Comparison of ENCODE assay signal across 19 cellular contexts in genomic region chr2:11493282-11493681, GRCh38. TPM values are rescaled to one million over a fixed set of nuclear protein-coding genes. Genes with fewer than 3 reads are reported as not detected.
A peak's percentile ranks its signal among the peaks of the same experiment; 100 is the strongest.
DNase-seq lines count a peak whose midpoint lies in the region; TF ChIP-seq lines count a peak whose summit lies in the region.
"Had no signal": no experiment of that assay in that cellular context is flagged by ENCODE, and none has a peak within 500 bp of the region (broad histone marks: within the 10 kb centered on the region; RNA-seq: fewer than 3 reads in every experiment).

No MANE protein-coding gene starts in this region.

- POLR2A ChIA-PET in HEK293 (lab: Yijun Ruan, JAX) = no interaction called here

- no peaks in the 10 kb centered on the region for H3K36me3 Mint-ChIP-seq in endothelial cell (ENCODE audit: low read depth, unreplicated experiment)
- peaks cover 9% of the 10 kb centered on the region for H3K36me3 Mint-ChIP-seq in type B pancreatic cell
- H3K36me3 Mint-ChIP-seq: CD8-positive, alpha-beta T cell had no signal

- H3K4me1 ChIP-seq in HEK293 (ENCODE audit: control insufficient read depth, insufficient read depth, low read length) = no peaks in the 10 kb centered on the region
- H3K4me1 ChIP-seq: BLaER1 treated with 17β-estradiol and CSF1 and Interleukin-3, amounts not matched to agents 10 nM and 100 nM; Caco-2 had no signal

- H3K4me1 Mint-ChIP-seq in endothelial cell (ENCODE audit: unreplicated experiment) = peaks cover 25% of the 10 kb centered on the region
- peaks cover 38% of the 10 kb centered on the region for H3K4me1 Mint-ChIP-seq in type B pancreatic cell (ENCODE audit: unreplicated experiment)
- H3K4me1 Mint-ChIP-seq: B cell had no signal

- CTCF ChIA-PET in HEK293 (lab: Yijun Ruan, JAX) = no interaction called here

- peak overlapping the region; percentile 83 for H3K27ac Mint-ChIP-seq in endothelial cell (ENCODE audit: unreplicated experiment)
- no peak overlapping the region for H3K27ac Mint-ChIP-seq in type B pancreatic cell
- H3K27ac Mint-ChIP-seq: B cell; CD4-positive, alpha-beta T cell; CD8-positive, alpha-beta T cell had no signal

- no peaks in the 10 kb centered on the region for H3K9me3 ChIP-seq in HEK293 (ENCODE audit: control insufficient read depth, insufficient read depth, low read depth, low read length)
- H3K9me3 ChIP-seq: Caco-2 had no signal

- H3K9me3 Mint-ChIP-seq in endothelial cell (ENCODE audit: unreplicated experiment) (no peaks in the 10 kb centered on the region), type B pancreatic cell (no peaks in the 10 kb centered on the region)
- H3K9me3 Mint-ChIP-seq: CD4-positive, alpha-beta T cell; CD8-positive, alpha-beta T cell had no signal

- no peaks in the 10 kb centered on the region for H3K36me3 ChIP-seq in HEK293 (ENCODE audit: control insufficient read depth in 2 of 2, insufficient read depth in 1 of 2, low read length in 2 of 2)
- H3K36me3 ChIP-seq: BLaER1 treated with 17β-estradiol and CSF1 and Interleukin-3, amounts not matched to agents 10 nM and 100 nM had no signal

- H3K4me3 Mint-ChIP-seq in endothelial cell (ENCODE audit: unreplicated experiment) = no peak overlapping the region
- H3K4me3 Mint-ChIP-seq in type B pancreatic cell = no peak overlapping the region
- H3K4me3 Mint-ChIP-seq: B cell; CD4-positive, alpha-beta T cell; CD8-positive, alpha-beta T cell had no signal

- H3K27me3 Mint-ChIP-seq in endothelial cell (ENCODE audit: unreplicated experiment) (peaks cover 6% of the 10 kb centered on the region), type B pancreatic cell (no peaks in the 10 kb centered on the region)

- no peak overlapping the region for H3K27ac ChIP-seq in HEK293 (ENCODE audit: extremely low read depth, low read depth, low read length)
- H3K27ac ChIP-seq: 22Rv1; A549; BLaER1 treated with 17β-estradiol and CSF1 and Interleukin-3, amounts not matched to agents 10 nM and 100 nM; C4-2B had no signal

- DNase-seq in activated CD8-positive, alpha-beta memory T cell treated with anti-CD3 and anti-CD28 coated beads for 24 hours = peak; percentile 15
- no peak for DNase-seq in activated CD8-positive, alpha-beta memory T cell treated with anti-CD3 and anti-CD28 coated beads, Interleukin-2, amount 50 U/mL, for 4 hours
- DNase-seq in endothelial cell (ENCODE audit: low spot score) (no peak), type B pancreatic cell (ENCODE audit: extremely low spot score, unreplicated experiment) (peak; percentile 10), GDM1 (lab: John Stamatoyannopoulos, UW) (no peak), EL (no peak)
- DNase-seq: AML-193; Caco-2; Calu3; CD4-positive, alpha-beta T cell; CD8-positive, alpha-beta T cell; DMS79 treated with DMSO at 0.1 percent for 48 hours; GF-D8 had no signal

- TF ChIP-seq CTCF in HEK293 (tag by site-specific recombination; IDR thresholded peaks at IDR 0.05) = no peak
- TF ChIP-seq CTCF in endothelial cell (IDR thresholded peaks at IDR 0.05; ENCODE audit: unreplicated experiment) = no peak
- TF ChIP-seq CTCF in type B pancreatic cell (conservative IDR thresholded peaks at IDR 0.05) = no peak

- no peak overlapping the region for H3K4me3 ChIP-seq in HEK293 (ENCODE audit: low read depth, low read length)
- H3K4me3 ChIP-seq: A549; BLaER1 treated with 17β-estradiol and CSF1 and Interleukin-3, amounts not matched to agents 10 nM and 100 nM had no signal

TF ChIP-seq in HEK293, 187 proteins besides CTCF, POLR2A, EP300 and RAD21:
- no peak for TF ChIP-seq ZNF426 (tag by site-specific recombination; IDR thresholded peaks at IDR 0.05)
- no peak for TF ChIP-seq ZNF544 (tag by site-specific recombination; IDR thresholded peaks at IDR 0.05)
- peak; percentile 98 for TF ChIP-seq ZNF610 (tag by site-specific recombination; IDR thresholded peaks at IDR 0.05; ENCODE audit: borderline replicate concordance)
TF ChIP-seq in HEK293: peak in this region for 1.

RNA-seq across cellular contexts. Expression of gene E2F6, which starts 27.3 kb away (rescaled TPM):
- total RNA-seq in endothelial cell (ENCODE audit: unreplicated experiment) (20.4 TPM), type B pancreatic cell (ENCODE audit: low replicate concordance) (14.2 and 19.4 TPM in 2 replicates)

RNA-seq across cellular contexts. Expression of gene GREB1, which starts 40.6 kb away (rescaled TPM):
- total RNA-seq in endothelial cell (ENCODE audit: unreplicated experiment) (35.9 TPM), type B pancreatic cell (ENCODE audit: low replicate concordance) (7.5 and 50.5 TPM in 2 replicates)

Comparison
In these comparisons a context has a peak if more than half of its experiments do, and no peak if none do; other contexts are left out.
1. DNase-seq: peak in activated CD8-positive, alpha-beta memory T cell treated with anti-CD3 and anti-CD28 coated beads for 24 hours (single experiment) and type B pancreatic cell (single experiment); none in activated CD8-positive, alpha-beta memory T cell treated with anti-CD3 and anti-CD28 coated beads, Interleukin-2, amount 50 U/mL, for 4 hours (single experiment), endothelial cell (single experiment), GDM1 (single experiment) and EL (single experiment).